In the genomic region with DNA sequence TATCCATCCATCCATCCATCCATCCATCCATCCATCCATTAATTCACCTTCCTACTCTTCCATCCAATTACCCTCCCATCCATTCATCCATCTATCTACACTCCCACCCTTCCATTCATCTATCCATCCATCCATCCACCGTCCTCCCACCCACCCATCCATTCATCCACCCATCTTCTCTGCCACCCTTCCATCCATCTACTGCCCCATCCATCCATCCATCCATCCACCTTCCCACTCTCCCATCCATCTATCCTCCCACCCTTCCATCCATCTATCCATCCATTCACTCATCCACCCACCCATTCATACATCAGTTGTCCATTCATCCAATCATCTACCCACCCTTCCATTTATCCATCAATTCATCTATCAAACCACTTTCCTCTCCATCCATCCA, we compare ENCODE assay signal across 9 cellular contexts. TPM values are rescaled to one million over a fixed set of nuclear protein-coding genes. Genes with fewer than 3 reads are reported as not detected.
"Had no signal": no experiment of that assay in that cellular context is flagged by ENCODE, and none has a peak within 500 bp of the region (broad histone marks: within the 10 kb centered on the region; RNA-seq: fewer than 3 reads in every experiment).

No MANE protein-coding gene starts in this region.

- H3K27ac Mint-ChIP-seq: H9, HFFc6 had no signal

- DNase-seq: GOT3, H9, HCEC 1CT, HFFc6, IMR-90, KG1 had no signal

- H3K27ac ChIP-seq: HL-60 had no signal

- H3K4me3 Mint-ChIP-seq: H9, HFFc6 had no signal

- H3K9me3 Mint-ChIP-seq: HFFc6 had no signal

- H3K4me3 ChIP-seq: K562 had no signal

- ATAC-seq: K562 had no signal

RNA-seq across cellular contexts. Expression of a gene that starts 54.3 kb away (rescaled TPM):
- total RNA-seq: H9, HFFc6, HT1080, IMR-90 had no signal
- polyA plus RNA-seq: IMR-90 had no signal
